In the genomic region with DNA sequence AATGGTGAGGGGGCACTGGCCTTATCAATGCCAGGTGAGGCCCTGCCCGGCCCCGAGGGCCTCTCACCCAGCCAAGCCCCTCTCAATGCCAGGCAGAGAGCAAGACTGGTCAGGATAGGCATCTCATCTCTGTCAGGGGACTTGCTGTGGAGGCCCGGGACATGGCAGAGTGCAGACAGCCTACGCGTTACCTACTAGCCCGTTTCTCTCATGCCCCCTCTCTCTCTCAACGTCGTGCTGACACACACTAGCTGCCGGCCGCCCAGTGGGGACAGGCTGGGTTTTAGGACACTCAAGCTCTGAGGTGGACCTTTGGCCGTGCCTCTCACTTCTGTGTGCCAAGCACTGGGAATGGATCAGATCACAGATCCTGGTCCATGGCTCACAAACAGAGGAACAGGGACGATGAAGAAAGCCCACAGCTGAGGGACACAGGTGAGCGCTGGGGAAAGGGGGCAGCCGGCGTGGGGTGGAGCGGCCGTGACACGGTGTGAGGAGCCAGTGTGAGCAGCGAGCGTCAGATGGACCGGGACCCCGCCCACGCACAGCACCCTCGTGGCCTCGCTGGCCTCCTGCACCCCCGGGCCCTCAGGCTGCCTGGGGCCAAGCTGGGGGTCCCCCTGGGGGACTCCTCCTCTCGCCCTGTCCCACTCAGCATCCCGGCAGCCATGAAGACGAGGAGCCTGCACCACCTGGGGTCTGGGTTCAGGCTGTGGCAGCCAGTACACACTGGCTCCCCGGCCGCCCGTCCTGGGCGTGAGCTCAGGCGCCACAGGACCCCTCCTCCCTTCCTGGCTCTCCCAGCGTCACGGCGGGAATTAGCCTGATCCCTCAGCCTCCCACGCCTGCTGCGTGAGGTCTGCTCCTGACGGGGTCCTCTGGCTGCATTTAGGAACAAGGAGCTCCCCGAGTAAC, we compare ENCODE assay signal across 18 cellular contexts.
"Had no signal": no experiment of that assay in that cellular context is flagged by ENCODE, and none has a peak within 500 bp of the region (broad histone marks: within the 10 kb centered on the region; RNA-seq: fewer than 3 reads in every experiment).

No MANE protein-coding gene starts in this region.

- H3K9ac ChIP-seq: SK-N-SH had no signal

- H3K4me3 Mint-ChIP-seq: activated T-cell treated with anti-CD3 and anti-CD28 coated beads, Interleukin-2, amount 50 U/mL, for 4 hours; nephron had no signal

- H3K9me3 ChIP-seq: adrenal gland, pancreas, SK-N-SH, tibial artery, vagina had no signal

- H3K27me3 ChIP-seq: adrenal gland, heart right ventricle, pancreas, tibial artery, vagina had no signal

- FAIRE-seq: frontal cortex, pancreas had no signal

- H3K4me2 ChIP-seq: SK-N-SH had no signal

- H3K9me3 Mint-ChIP-seq: activated T-cell treated with anti-CD3 and anti-CD28 coated beads, Interleukin-2, amount 50 U/mL, for 4 hours had no signal

- H3K4me3 ChIP-seq: adrenal gland, coronary artery, heart right ventricle, pancreas, tibial artery, vagina had no signal

- H3K36me3 ChIP-seq: adrenal gland, pancreas, vagina had no signal

- H3K4me1 ChIP-seq: adrenal gland, pancreas, tibial artery had no signal

- ATAC-seq: activated T-cell treated with anti-CD3 and anti-CD28 coated beads, Interleukin-2, amount 50 U/mL, for 4 hours; pancreas had no signal

- H3K27ac ChIP-seq: adrenal gland, coronary artery, heart right ventricle, pancreas, tibial artery had no signal

- DNase-seq: activated CD4-positive, alpha-beta T cell treated with anti-CD3 and anti-CD28 coated beads, Interleukin-2, amount 50 U/mL, for 1 hour; activated CD4-positive, CD25-positive, alpha-beta regulatory T cell; activated gamma-delta T cell treated with Interleukin-2 at 50 U/mL for 16 hours; activated T-cell treated with anti-CD3 and anti-CD28 coated beads, Interleukin-2, amount 50 U/mL, for 4 hours; adrenal gland; caudate nucleus; effector CD8-positive, alpha-beta T cell; heart right ventricle; SK-N-SH; stimulated activated CD4-positive, alpha-beta T cell treated with anti-CD3 and anti-CD28 coated beads, Interleukin-15, amount 100 ng/mL, for 24 hours; stimulated activated CD4-positive, alpha-beta T cell treated with anti-CD3 and anti-CD28 coated beads, Interleukin-4, amount 100 ng/mL, for 24 hours; T-helper 1 cell had no signal
